ENCODE assay signal across 12 cellular contexts in genomic region chr14:103220134-103220981, GRCh38.
DNase-seq lines count a peak whose midpoint lies in the region; ATAC-seq, FAIRE-seq and TF ChIP-seq lines count a peak whose summit lies in the region.
"Had no signal": no experiment of that assay in that cellular context is flagged by ENCODE, and none has a peak within 500 bp of the region (broad histone marks: within the 10 kb centered on the region; RNA-seq: fewer than 3 reads in every experiment).

No MANE protein-coding gene starts in this region.

- H3K9me1 ChIP-seq in K562 (ENCODE audit: control insufficient read depth, insufficient read depth, low read length), result no peaks in the 10 kb centered on the region

- H3K4me1 Mint-ChIP-seq in natural killer cell, result no peaks in the 10 kb centered on the region
- H3K4me1 Mint-ChIP-seq: activated CD8-positive, alpha-beta memory T cell treated with anti-CD3 and anti-CD28 coated beads, Interleukin-2, amount 10 ng/mL, durations not matched to agents 7 days and 5 days had no signal

- no peak for DNase-seq in BJ (ENCODE audit: low read depth)
- DNase-seq in K562 (ENCODE audit: extremely low read depth in 1 of 4, low spot score in 3 of 4), result no peak
- no peak for DNase-seq in gastrocnemius medialis
- no peak for DNase-seq in NCI-H1105 treated with DMSO at 0.1 percent for 48 hours (lab: John Stamatoyannopoulos, UW)
- no peak for DNase-seq in natural killer cell
- DNase-seq: activated CD8-positive, alpha-beta memory T cell treated with anti-CD3 and anti-CD28 coated beads, Interleukin-2, amount 10 ng/mL, durations not matched to agents 7 days and 5 days; amniotic stem cell; NCI-H187 had no signal

- H3K9me3 Mint-ChIP-seq in natural killer cell, result no peaks in the 10 kb centered on the region

- in situ Hi-C loops in K562 (cut with MboI) (no loop called here), gastrocnemius medialis (cut with MboI; ENCODE audit: low sequenced_read_pairs in 4 of 4) (no loop called here)

- no peak for TF ChIP-seq EP300 in K562 (IDR thresholded peaks at IDR 0.05; ENCODE audit: low read length)

- H4K20me1 ChIP-seq in K562 (replicated peaks; ENCODE audit: control insufficient read depth, insufficient read depth, low read length), result no peaks in the 10 kb centered on the region

- intact Hi-C loops in K562 (cut with micrococcal nuclease) (no loop called here), gastrocnemius medialis (cut with DNase I; ENCODE audit: low total_unique reads) (no loop called here), natural killer cell (cut with micrococcal nuclease) (no loop called here)

- H3K27ac ChIP-seq in K562 (ENCODE audit: extremely low read depth, low read depth, low read length) (no peak overlapping the region), iPS-18a (ENCODE audit: low read length) (no peak overlapping the region), gastrocnemius medialis (no peak overlapping the region)
- H3K27ac ChIP-seq: C4-2B had no signal

- H3K36me3 ChIP-seq in BJ (ENCODE audit: control insufficient read depth, insufficient read depth, low read length) (no peaks in the 10 kb centered on the region; the same call in 1 of the 2 replicates), K562 (ENCODE audit: control insufficient read depth, insufficient read depth, low read length) (no peaks in the 10 kb centered on the region), iPS-18a (ENCODE audit: control insufficient read depth, low read depth, low read length) (no peaks in the 10 kb centered on the region), gastrocnemius medialis (no peaks in the 10 kb centered on the region)

- H3K36me3 Mint-ChIP-seq in natural killer cell, result no peaks in the 10 kb centered on the region
- H3K36me3 Mint-ChIP-seq: activated CD8-positive, alpha-beta memory T cell treated with anti-CD3 and anti-CD28 coated beads, Interleukin-2, amount 10 ng/mL, durations not matched to agents 7 days and 5 days had no signal

- H3K4me2 ChIP-seq in K562 (ENCODE audit: insufficient read depth, low read length), result no peak overlapping the region

- no peaks in the 10 kb centered on the region for H3K79me2 ChIP-seq in K562 (ENCODE audit: control insufficient read depth, insufficient read depth, low read length)

- H3K9ac ChIP-seq in K562 (ENCODE audit: insufficient read depth in 1 of 2, low read depth in 2 of 2, low read length in 2 of 2) (no peak overlapping the region), iPS-18a (ENCODE audit: low read length) (no peak overlapping the region)

- no peak overlapping the region for H3K4me3 Mint-ChIP-seq in natural killer cell
- H3K4me3 Mint-ChIP-seq: activated CD8-positive, alpha-beta memory T cell treated with anti-CD3 and anti-CD28 coated beads, Interleukin-2, amount 10 ng/mL, durations not matched to agents 7 days and 5 days had no signal

- BruUV-seq in K562 (replicated peaks; lab: Mats Ljungman, UMichigan), result no TSS peak

- peaks cover 2 to 18% of the 10 kb centered on the region in 2 experiments; a peak in 3 of 5 replicates for H3K4me1 ChIP-seq in K562 (replicated peaks in 1 of 2; ENCODE audit: control insufficient read depth in 2 of 2, insufficient read depth in 2 of 2, low read length in 2 of 2)
- H3K4me1 ChIP-seq in iPS-18a (ENCODE audit: control insufficient read depth, low read depth, low read length), result no peaks in the 10 kb centered on the region
- peaks cover 0 to 4% of the 10 kb centered on the region in 2 donors for H3K4me1 ChIP-seq in gastrocnemius medialis

- H3K9me3 ChIP-seq in K562 (replicated peaks; ENCODE audit: control insufficient read depth, insufficient read depth, low read depth, low read length), result no peaks in the 10 kb centered on the region
- H3K9me3 ChIP-seq in iPS-18a (ENCODE audit: control insufficient read depth, low read depth, low read length), result no peaks in the 10 kb centered on the region
- H3K9me3 ChIP-seq in gastrocnemius medialis, result no peaks in the 10 kb centered on the region

- POLR2A ChIA-PET in BJ (lab: Charles Lee), result no interaction called here
- POLR2A ChIA-PET in K562 (lab: Yijun Ruan, JAX), result interaction anchor here (0.6 kb wide), 1 partner anchor 16 kb away, joined by 5 read pairs; no protein-coding TSS in a partner anchor

- no peak for FAIRE-seq in K562 (lab: Jason Lieb, UNC)

- no peak for TF ChIP-seq RAD21 in K562 (CRISPR knock-in tag; conservative IDR thresholded peaks at IDR 0.05 in 1 of 2, IDR thresholded peaks at IDR 0.05 in 1 of 2)

- peaks cover 30 to 40% of the 10 kb centered on the region in 2 donors for H3K27me3 Mint-ChIP-seq in natural killer cell (ENCODE audit: low read depth in 2 of 2)

- 40% methylated on average over 1 of the region's 92 CpGs for WGBS in K562 (ENCODE audit: insufficient coverage, low coverage, missing lambda C conversion rate)

- CTCF ChIA-PET in BJ (lab: Yijun Ruan, JAX), result interaction anchor here (0.9 to 1.5 kb wide), 3 partner anchors 11 to 116 kb away, joined by 3 to 4 read pairs (median 4); no protein-coding TSS in a partner anchor
- CTCF ChIA-PET in K562 (lab: Yijun Ruan, JAX; ENCODE audit: low intra/inter-chr PET ratio), result no interaction called here

- no peak overlapping the region for H3K27ac Mint-ChIP-seq in natural killer cell
- H3K27ac Mint-ChIP-seq: activated CD8-positive, alpha-beta memory T cell treated with anti-CD3 and anti-CD28 coated beads, Interleukin-2, amount 10 ng/mL, durations not matched to agents 7 days and 5 days had no signal

- H2AFZ ChIP-seq in K562 (ENCODE audit: low read depth, low read length), result no peak overlapping the region

- TF ChIP-seq CTCF in BJ (IDR thresholded peaks at IDR 0.05; ENCODE audit: insufficient read depth, low read depth, low read length) (no peak), K562 (IDR thresholded peaks at IDR 0.05 in 2 of 3, conservative IDR thresholded peaks at IDR 0.05 in 1 of 3; ENCODE audit: insufficient read depth in 2 of 3, low read depth in 1 of 3, low read length in 3 of 3) (no peak), gastrocnemius medialis (IDR thresholded peaks at IDR 0.05 in 4 of 5, conservative IDR thresholded peaks at IDR 0.05 in 1 of 5) (no peak), natural killer cell (IDR thresholded peaks at IDR 0.05) (no peak)

- TF ChIP-seq POLR2A in K562 (conservative IDR thresholded peaks at IDR 0.05) (no peak), gastrocnemius medialis (IDR thresholded peaks at IDR 0.05) (no peak)

- H3K27me3 ChIP-seq in BJ (ENCODE audit: control insufficient read depth, insufficient read depth, low read length), result peaks cover 7% of the 10 kb centered on the region; the same call in 1 of the 2 replicates
- no peaks in the 10 kb centered on the region; a peak in 1 of 5 replicates for H3K27me3 ChIP-seq in K562 (ENCODE audit: control insufficient read depth in 2 of 2, insufficient read depth in 2 of 2, low read length in 2 of 2)
- H3K27me3 ChIP-seq in iPS-18a (ENCODE audit: control insufficient read depth, insufficient read depth, low read length), result peaks cover 44% of the 10 kb centered on the region
- H3K27me3 ChIP-seq in gastrocnemius medialis, result peaks cover 19 to 25% (median 21%) of the 10 kb centered on the region in 3 donors

- peak overlapping the region; percentile 27 for H3K4me3 ChIP-seq in BJ (ENCODE audit: low read depth, low read length)
- H3K4me3 ChIP-seq in K562, result no peak overlapping the region
- H3K4me3 ChIP-seq in iPS-18a (ENCODE audit: low read length), result peak overlapping the region; percentile 54
- peak overlapping the region; percentile 25 to 53 (median 42) for H3K4me3 ChIP-seq in gastrocnemius medialis

- ATAC-seq in K562, result no peak
- no peak for ATAC-seq in gastrocnemius medialis
- no peak for ATAC-seq in GM18498 (IDR thresholded peaks at IDR 0.05; ENCODE audit: unreplicated experiment)
- ATAC-seq in GM21447 (IDR thresholded peaks at IDR 0.05; ENCODE audit: unreplicated experiment), result no peak
- no peak for ATAC-seq in natural killer cell
- ATAC-seq: activated CD8-positive, alpha-beta memory T cell treated with anti-CD3 and anti-CD28 coated beads, Interleukin-2, amount 10 ng/mL, durations not matched to agents 7 days and 5 days had no signal

TF ChIP-seq in K562, 482 proteins besides CTCF, POLR2A, EP300 and RAD21:
- TF ChIP-seq, protein P1, sequence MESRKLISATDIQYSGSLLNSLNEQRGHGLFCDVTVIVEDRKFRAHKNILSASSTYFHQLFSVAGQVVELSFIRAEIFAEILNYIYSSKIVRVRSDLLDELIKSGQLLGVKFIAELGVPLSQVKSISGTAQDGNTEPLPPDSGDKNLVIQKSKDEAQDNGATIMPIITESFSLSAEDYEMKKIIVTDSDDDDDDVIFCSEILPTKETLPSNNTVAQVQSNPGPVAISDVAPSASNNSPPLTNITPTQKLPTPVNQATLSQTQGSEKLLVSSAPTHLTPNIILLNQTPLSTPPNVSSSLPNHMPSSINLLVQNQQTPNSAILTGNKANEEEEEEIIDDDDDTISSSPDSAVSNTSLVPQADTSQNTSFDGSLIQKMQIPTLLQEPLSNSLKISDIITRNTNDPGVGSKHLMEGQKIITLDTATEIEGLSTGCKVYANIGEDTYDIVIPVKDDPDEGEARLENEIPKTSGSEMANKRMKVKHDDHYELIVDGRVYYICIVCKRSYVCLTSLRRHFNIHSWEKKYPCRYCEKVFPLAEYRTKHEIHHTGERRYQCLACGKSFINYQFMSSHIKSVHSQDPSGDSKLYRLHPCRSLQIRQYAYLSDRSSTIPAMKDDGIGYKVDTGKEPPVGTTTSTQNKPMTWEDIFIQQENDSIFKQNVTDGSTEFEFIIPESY (CRISPR knock-in tag; IDR thresholded peaks at IDR 0.05), result 0 out of 2 replicates have a peak, but pooled peaks have one; percentile 17
- no peak for TF ChIP-seq CCNT2 (IDR thresholded peaks at IDR 0.05; ENCODE audit: borderline replicate concordance, extremely low read depth, insufficient read length, low read depth, low read length)
